In genomic region chr15:74383695-74384565, GRCh38 we compare ENCODE assay signal across 9 cellular contexts. TPM values are rescaled to one million over a fixed set of nuclear protein-coding genes. Genes with fewer than 3 reads are reported as not detected.
DNase-seq lines count a peak whose midpoint lies in the region; ATAC-seq and TF ChIP-seq lines count a peak whose summit lies in the region.
"Had no signal": no experiment of that assay in that cellular context is flagged by ENCODE, and none has a peak within 500 bp of the region (broad histone marks: within the 10 kb centered on the region; RNA-seq: fewer than 3 reads in every experiment).

No MANE protein-coding gene starts in this region.

- H3K4me1 Mint-ChIP-seq in activated T-cell treated with anti-CD3 and anti-CD28 coated beads, Interleukin-2, amount 50 U/mL, for 72 hours (ENCODE audit: low read depth) = peaks cover 85% of the 10 kb centered on the region

- intact Hi-C loops in posterior cingulate gyrus (cut with DNase I) = no loop called here

- no peak overlapping the region for H3K4me3 ChIP-seq in AG04450 (ENCODE audit: low read depth, low read length)
- no peak overlapping the region for H3K4me3 ChIP-seq in brain microvascular endothelial cell (ENCODE audit: low read depth, low read length)

- ATAC-seq in GM19395 (IDR thresholded peaks at IDR 0.05; ENCODE audit: unreplicated experiment) (peak; percentile 60), HG03571 (IDR thresholded peaks at IDR 0.05; ENCODE audit: unreplicated experiment) (peak; percentile 38)
- peak; percentile 77 to 79 for ATAC-seq in activated T-cell treated with anti-CD3 and anti-CD28 coated beads, Interleukin-2, amount 50 U/mL, for 72 hours (replicated peaks in 1 of 2)

- CTCF ChIA-PET in AG04450 (lab: Charles Lee) = interaction anchor here (0.8 to 5.6 kb wide), 5 partner anchors 8 to 247 kb away, joined by 3 to 209 read pairs (median 5); partner anchors contain the start of gene SEMA7A

- in situ Hi-C loops in brain microvascular endothelial cell (cut with HindIII; ENCODE audit: low pct_ligation_motif_present, low sequenced_read_pairs) = no loop called here

- H3K9me3 Mint-ChIP-seq in activated T-cell treated with anti-CD3 and anti-CD28 coated beads, Interleukin-2, amount 50 U/mL, for 72 hours = no peaks in the 10 kb centered on the region

- no peaks in the 10 kb centered on the region for H3K27me3 ChIP-seq in AG04450 (ENCODE audit: control insufficient read depth, insufficient read depth, low read length)
- no peaks in the 10 kb centered on the region for H3K27me3 ChIP-seq in brain microvascular endothelial cell (replicated peaks)

- no peaks in the 10 kb centered on the region for H3K36me3 Mint-ChIP-seq in activated T-cell treated with anti-CD3 and anti-CD28 coated beads, Interleukin-2, amount 50 U/mL, for 72 hours (ENCODE audit: insufficient read depth in 2 of 2)

- no peaks in the 10 kb centered on the region for H3K9me3 ChIP-seq in AG04450 (ENCODE audit: control insufficient read depth, insufficient read depth, low read length)

- TF ChIP-seq CTCF in AG04450 (IDR thresholded peaks at IDR 0.05; ENCODE audit: low read depth, low read length) (no peak), brain microvascular endothelial cell (IDR thresholded peaks at IDR 0.05; ENCODE audit: low read depth, low read length, missing control alignments) (no peak)

- H3K27me3 Mint-ChIP-seq in activated T-cell treated with anti-CD3 and anti-CD28 coated beads, Interleukin-2, amount 50 U/mL, for 72 hours (ENCODE audit: low read depth) = no peaks in the 10 kb centered on the region

- peak overlapping the region; percentile 39 for H3K27ac ChIP-seq in AG04450 (ENCODE audit: low read depth, low read length)
- no peak overlapping the region for H3K27ac ChIP-seq in brain microvascular endothelial cell
- H3K27ac ChIP-seq: parathyroid adenoma had no signal

- DNase-seq in AG04450 (ENCODE audit: low read depth, low spot score) = no peak
- DNase-seq in activated T-cell treated with anti-CD3 and anti-CD28 coated beads, Interleukin-2, amount 50 U/mL, for 72 hours = peak; percentile 80 to 85
- DNase-seq in posterior cingulate gyrus = peak in 6 of 10 donors; percentile 50 to 89 (median 70)
- no peak for DNase-seq in NCI-H2029 treated with DMSO at 0.1 percent for 48 hours (lab: John Stamatoyannopoulos, UW)
- DNase-seq in nucleus accumbens (lab: John Stamatoyannopoulos, UW) = no peak
- DNase-seq in brain microvascular endothelial cell = no peak

- peak overlapping the region; percentile 79 for H3K27ac Mint-ChIP-seq in activated T-cell treated with anti-CD3 and anti-CD28 coated beads, Interleukin-2, amount 50 U/mL, for 72 hours

- H3K4me3 Mint-ChIP-seq in activated T-cell treated with anti-CD3 and anti-CD28 coated beads, Interleukin-2, amount 50 U/mL, for 72 hours = peak overlapping the region; percentile 50 to 61

- H3K36me3 ChIP-seq in brain microvascular endothelial cell (replicated peaks) = no peaks in the 10 kb centered on the region

- POLR2A ChIA-PET in AG04450 (lab: Yijun Ruan, JAX) = no interaction called here

RNA-seq across cellular contexts. Expression of gene CYP11A1, which starts 16.5 kb away (rescaled TPM):
- 0.09 and 0.14 TPM in 2 replicates for polyA plus RNA-seq in AG04450 (2011; rRNA removed)
- 0.23 and 0.35 TPM in 2 replicates for polyA minus RNA-seq in AG04450 (2011; rRNA and poly(A)+ RNA removed)
- total RNA-seq in activated T-cell treated with anti-CD3 and anti-CD28 coated beads, Interleukin-2, amount 50 U/mL, for 72 hours = under 1 TPM; 0.21 to 0.26 TPM

RNA-seq across cellular contexts. Expression of gene SEMA7A, which starts 49.8 kb away (rescaled TPM):
- 7.5 and 11.4 TPM in 2 replicates for polyA plus RNA-seq in AG04450 (2011; rRNA removed)
- 12.9 and 16.0 TPM in 2 replicates for polyA minus RNA-seq in AG04450 (2011; rRNA and poly(A)+ RNA removed)
- 10 to 100 TPM; 46.7 to 57.1 TPM for total RNA-seq in activated T-cell treated with anti-CD3 and anti-CD28 coated beads, Interleukin-2, amount 50 U/mL, for 72 hours

Comparison
In these comparisons a context has a peak if more than half of its experiments do, and no peak if none do; other contexts are left out.
1. DNase-seq: peak in activated T-cell treated with anti-CD3 and anti-CD28 coated beads, Interleukin-2, amount 50 U/mL, for 72 hours (2 of 2) and posterior cingulate gyrus (6 of 10); none in AG04450 (single experiment), NCI-H2029 treated with DMSO at 0.1 percent for 48 hours (single experiment), nucleus accumbens (0 of 56) and brain microvascular endothelial cell (single experiment).
2. Peak in every context shown above with its lines, with median percentiles within 50 percentile points of each other: ATAC-seq.